In the genomic region with DNA sequence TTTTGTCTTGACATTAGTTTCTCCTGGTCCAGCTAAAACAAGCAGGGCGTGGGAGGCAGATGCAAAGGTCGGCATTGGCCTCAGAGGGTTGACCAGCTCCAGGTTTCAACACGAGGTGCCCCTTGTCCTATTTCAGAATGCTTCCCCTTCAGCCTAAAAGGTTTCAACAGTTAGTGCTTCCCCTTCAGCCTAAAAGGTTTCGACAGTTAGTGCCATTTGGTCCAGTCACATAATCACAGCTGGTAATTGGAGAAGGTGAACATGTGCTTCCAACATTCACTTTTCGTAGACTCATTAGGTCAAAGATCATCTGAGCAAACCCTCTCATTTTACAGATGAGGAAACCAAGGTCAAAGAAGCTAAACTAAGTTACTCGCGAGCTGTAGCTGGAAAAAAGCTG, we compare ENCODE assay signal across 29 cellular contexts.
A peak's percentile ranks its signal among the peaks of the same experiment; 100 is the strongest.
DNase-seq lines count a peak whose midpoint lies in the region; ATAC-seq and TF ChIP-seq lines count a peak whose summit lies in the region.
"Had no signal": no experiment of that assay in that cellular context is flagged by ENCODE, and none has a peak within 500 bp of the region (broad histone marks: within the 10 kb centered on the region; RNA-seq: fewer than 3 reads in every experiment).

No MANE protein-coding gene starts in this region.

- no peaks in the 10 kb centered on the region for H3K36me3 Mint-ChIP-seq in memory B cell
- no peaks in the 10 kb centered on the region for H3K36me3 Mint-ChIP-seq in activated CD8-positive, alpha-beta T cell treated with anti-CD3 and anti-CD28 coated beads, Interleukin-2, amount 10 ng/mL, durations not matched to agents 7 days and 5 days (ENCODE audit: low read depth)
- H3K36me3 Mint-ChIP-seq: activated naive CD8-positive, alpha-beta T cell; naive thymus-derived CD8-positive, alpha-beta T cell had no signal

- DNase-seq in DMS 273 (lab: John Stamatoyannopoulos, UW; ENCODE audit: unreplicated experiment) (peak; percentile 8), DMS 273 treated with DMSO at 0.1 percent for 48 hours (lab: John Stamatoyannopoulos, UW) (no peak), choroid plexus epithelial cell (ENCODE audit: low read depth) (peak; percentile 63), memory B cell (ENCODE audit: low spot score in 2 of 2) (no peak)
- DNase-seq in stimulated activated CD4-positive, alpha-beta T cell treated with anti-CD3 and anti-CD28 coated beads, Interleukin-4, amount 100 ng/mL, for 1 hour, result no peak
- DNase-seq in activated CD8-positive, alpha-beta T cell treated with anti-CD3 and anti-CD28 coated beads, Interleukin-2, amount 10 ng/mL, durations not matched to agents 7 days and 5 days, result no peak
- DNase-seq: activated B cell treated with CpG ODN at 0.5 μM for 24 hours; activated CD4-positive, alpha-beta T cell treated with anti-CD3 and anti-CD28 coated beads, Interleukin-2, amount 50 U/mL, for 4 hours; activated CD8-positive, alpha-beta memory T cell treated with anti-CD3 and anti-CD28 coated beads, Interleukin-2, amount 50 U/mL, for 4 hours; caudate nucleus; DMS79; GOT3; heart right ventricle; left cardiac atrium; naive thymus-derived CD8-positive, alpha-beta T cell; NCI-H1092; NCI-H187; NCI-H526 treated with DMSO at 0.1 percent for 48 hours; pancreas; right cardiac atrium; Right ventricle myocardium superior; stimulated activated CD4-positive, alpha-beta T cell treated with anti-CD3 and anti-CD28 coated beads, Interleukin-12 subunit alpha, Interleukin-12 subunit beta, amount 100 ng/mL, for 4 hours; stimulated activated naive CD8-positive, alpha-beta T cell treated with anti-CD3 and anti-CD28 coated beads, Interleukin-15, Interleukin-2, amounts not matched to agents 100 U/mL and 50 U/mL, for 24 hours; SW 1271; T1000 had no signal

- no peaks in the 10 kb centered on the region for H3K27me3 Mint-ChIP-seq in memory B cell
- H3K27me3 Mint-ChIP-seq in activated CD8-positive, alpha-beta T cell treated with anti-CD3 and anti-CD28 coated beads, Interleukin-2, amount 10 ng/mL, durations not matched to agents 7 days and 5 days (ENCODE audit: low read depth), result peaks cover 10% of the 10 kb centered on the region
- H3K27me3 Mint-ChIP-seq: activated B cell treated with CpG ODN at 0.5 μM for 24 hours; activated naive CD8-positive, alpha-beta T cell; naive thymus-derived CD8-positive, alpha-beta T cell had no signal

- H3K4me3 Mint-ChIP-seq in memory B cell, result no peak overlapping the region
- H3K4me3 Mint-ChIP-seq in activated CD8-positive, alpha-beta T cell treated with anti-CD3 and anti-CD28 coated beads, Interleukin-2, amount 10 ng/mL, durations not matched to agents 7 days and 5 days, result no peak overlapping the region
- H3K4me3 Mint-ChIP-seq: activated B cell treated with CpG ODN at 0.5 μM for 24 hours; activated naive CD8-positive, alpha-beta T cell; naive thymus-derived CD8-positive, alpha-beta T cell had no signal

- CTCF ChIA-PET in activated CD8-positive, alpha-beta T cell treated with anti-CD3 and anti-CD28 coated beads, Interleukin-2, amount 10 ng/mL, durations not matched to agents 7 days and 5 days (lab: Charles Lee), result no interaction called here

- ATAC-seq in memory B cell (ENCODE audit: low read depth), result no peak
- no peak for ATAC-seq in GM19455 (IDR thresholded peaks at IDR 0.05; ENCODE audit: unreplicated experiment)
- ATAC-seq in activated CD8-positive, alpha-beta T cell treated with anti-CD3 and anti-CD28 coated beads, Interleukin-2, amount 10 ng/mL, durations not matched to agents 7 days and 5 days, result no peak
- ATAC-seq in HG03354 (IDR thresholded peaks at IDR 0.05; ENCODE audit: poor library complexity, severe bottlenecking, unreplicated experiment), result no peak
- ATAC-seq: heart right ventricle; naive thymus-derived CD8-positive, alpha-beta T cell; right cardiac atrium; stimulated activated naive CD8-positive, alpha-beta T cell treated with anti-CD3 and anti-CD28 coated beads, Interleukin-15, Interleukin-2, amounts not matched to agents 100 U/mL and 50 U/mL, for 24 hours had no signal

- H3K9me3 Mint-ChIP-seq in memory B cell, result no peaks in the 10 kb centered on the region
- no peaks in the 10 kb centered on the region for H3K9me3 Mint-ChIP-seq in activated CD8-positive, alpha-beta T cell treated with anti-CD3 and anti-CD28 coated beads, Interleukin-2, amount 10 ng/mL, durations not matched to agents 7 days and 5 days (ENCODE audit: insufficient read depth)
- H3K9me3 Mint-ChIP-seq: activated B cell treated with CpG ODN at 0.5 μM for 24 hours; naive thymus-derived CD8-positive, alpha-beta T cell had no signal

- peaks cover 17% of the 10 kb centered on the region for H3K4me1 Mint-ChIP-seq in memory B cell
- H3K4me1 Mint-ChIP-seq in activated CD8-positive, alpha-beta T cell treated with anti-CD3 and anti-CD28 coated beads, Interleukin-2, amount 10 ng/mL, durations not matched to agents 7 days and 5 days (ENCODE audit: low read depth), result peaks cover 2% of the 10 kb centered on the region

- POLR2A ChIA-PET in activated CD8-positive, alpha-beta T cell treated with anti-CD3 and anti-CD28 coated beads, Interleukin-2, amount 10 ng/mL, durations not matched to agents 7 days and 5 days (lab: Charles Lee), result no interaction called here

- peak overlapping the region; percentile 14 for H3K27ac Mint-ChIP-seq in memory B cell
- no peak overlapping the region for H3K27ac Mint-ChIP-seq in activated CD8-positive, alpha-beta T cell treated with anti-CD3 and anti-CD28 coated beads, Interleukin-2, amount 10 ng/mL, durations not matched to agents 7 days and 5 days
- H3K27ac Mint-ChIP-seq: activated B cell treated with CpG ODN at 0.5 μM for 24 hours; activated naive CD8-positive, alpha-beta T cell; naive thymus-derived CD8-positive, alpha-beta T cell had no signal

- no peak overlapping the region for H3K4me3 ChIP-seq in choroid plexus epithelial cell (ENCODE audit: low read depth, low read length)
- H3K4me3 ChIP-seq: ascending aorta, heart right ventricle, pancreas had no signal

- TF ChIP-seq CTCF in choroid plexus epithelial cell (conservative IDR thresholded peaks at IDR 0.05; ENCODE audit: low read depth, low read length), result no peak

Comparison
In these comparisons a context has a peak if more than half of its experiments do, and no peak if none do; other contexts are left out.
1. DNase-seq: peak in DMS 273 (single experiment) and choroid plexus epithelial cell (single experiment); none in DMS 273 treated with DMSO at 0.1 percent for 48 hours (single experiment), memory B cell (0 of 2), stimulated activated CD4-positive, alpha-beta T cell treated with anti-CD3 and anti-CD28 coated beads, Interleukin-4, amount 100 ng/mL, for 1 hour (single experiment) and activated CD8-positive, alpha-beta T cell treated with anti-CD3 and anti-CD28 coated beads, Interleukin-2, amount 10 ng/mL, durations not matched to agents 7 days and 5 days (single experiment).